In genomic region chr5:141968914-141969608, GRCh38 we compare ENCODE assay signal across 1 cellular context.
TF ChIP-seq lines count a peak whose summit lies in the region.

A gene with protein sequence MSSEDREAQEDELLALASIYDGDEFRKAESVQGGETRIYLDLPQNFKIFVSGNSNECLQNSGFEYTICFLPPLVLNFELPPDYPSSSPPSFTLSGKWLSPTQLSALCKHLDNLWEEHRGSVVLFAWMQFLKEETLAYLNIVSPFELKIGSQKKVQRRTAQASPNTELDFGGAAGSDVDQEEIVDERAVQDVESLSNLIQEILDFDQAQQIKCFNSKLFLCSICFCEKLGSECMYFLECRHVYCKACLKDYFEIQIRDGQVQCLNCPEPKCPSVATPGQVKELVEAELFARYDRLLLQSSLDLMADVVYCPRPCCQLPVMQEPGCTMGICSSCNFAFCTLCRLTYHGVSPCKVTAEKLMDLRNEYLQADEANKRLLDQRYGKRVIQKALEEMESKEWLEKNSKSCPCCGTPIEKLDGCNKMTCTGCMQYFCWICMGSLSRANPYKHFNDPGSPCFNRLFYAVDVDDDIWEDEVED (plus strand): TSS chr5:141969105. CDS start chr5:141973589, 4,484 bp downstream.

TF ChIP-seq in HepG2, 621 proteins besides CTCF, POLR2A, EP300 and RAD21 (continued from another document and continues in another):
- TF ChIP-seq PRDM15 (CRISPR knock-in tag; IDR thresholded peaks at IDR 0.05) (peak; percentile 73; the same call in 1 of the 2 replicates), ZNF121 (CRISPR knock-in tag; IDR thresholded peaks at IDR 0.05) (no peak), ZFP36L1 (CRISPR knock-in tag; IDR thresholded peaks at IDR 0.05) (peak; percentile 82; the same call in 1 of the 2 replicates), ZFP82 (CRISPR knock-in tag; IDR thresholded peaks at IDR 0.05; ENCODE audit: borderline replicate concordance) (no peak; the same call in 1 of the 2 replicates), ZNF777 (CRISPR knock-in tag; IDR thresholded peaks at IDR 0.05) (no peak; the same call in 1 of the 2 replicates), TCF7L2 (IDR thresholded peaks at IDR 0.05; ENCODE audit: low read depth, low read length) (no peak), HCFC1 (IDR thresholded peaks at IDR 0.05; ENCODE audit: low read depth, low read length) (no peak), ZNF672 (CRISPR knock-in tag; IDR thresholded peaks at IDR 0.05) (no peak), CHD2 (IDR thresholded peaks at IDR 0.05; ENCODE audit: low read depth, low read length) (no peak; the same call in 1 of the 2 replicates), DMAP1 (CRISPR knock-in tag; IDR thresholded peaks at IDR 0.05) (peak; percentile 89), TEF (CRISPR knock-in tag; IDR thresholded peaks at IDR 0.05) (peak; percentile 77), RFX3 (CRISPR knock-in tag; IDR thresholded peaks at IDR 0.05) (no peak), CREB1 (IDR thresholded peaks at IDR 0.05) (0 out of 2 replicates have a peak, but pooled peaks have one; percentile 1), CREB1 (CRISPR knock-in tag; IDR thresholded peaks at IDR 0.05) (no peak), ZNF326 (CRISPR knock-in tag; IDR thresholded peaks at IDR 0.05; ENCODE audit: borderline replicate concordance) (no peak), KDM2A (CRISPR knock-in tag; IDR thresholded peaks at IDR 0.05; ENCODE audit: borderline replicate concordance, low read depth) (peak; percentile 96), CERS6 (CRISPR knock-in tag; IDR thresholded peaks at IDR 0.05) (no peak), ZNF552 (CRISPR knock-in tag; IDR thresholded peaks at IDR 0.05; ENCODE audit: borderline replicate concordance) (no peak), ZNF572 (CRISPR knock-in tag; IDR thresholded peaks at IDR 0.05) (peak; percentile 82; the same call in 1 of the 2 replicates), CHD4 (IDR thresholded peaks at IDR 0.05; ENCODE audit: borderline replicate concordance, low read length) (no peak), PCBP2 (optimal IDR thresholded peaks at IDR 0.05; ENCODE audit: low read depth, low read length, poor library complexity, severe bottlenecking) (no peak), GPN1 (CRISPR knock-in tag; IDR thresholded peaks at IDR 0.05; ENCODE audit: borderline replicate concordance) (no peak; the same call in 1 of the 2 replicates), ZNF615 (CRISPR knock-in tag; IDR thresholded peaks at IDR 0.05; ENCODE audit: borderline replicate concordance) (no peak), ZNF33B (CRISPR knock-in tag; IDR thresholded peaks at IDR 0.05) (no peak), TCF12 (IDR thresholded peaks at IDR 0.05) (no peak), TCF12 (CRISPR knock-in tag; IDR thresholded peaks at IDR 0.05) (no peak), SATB2 (CRISPR knock-in tag; IDR thresholded peaks at IDR 0.05) (0 out of 2 replicates have a peak, but pooled peaks have one; percentile 50), ZNF550 (CRISPR knock-in tag; IDR thresholded peaks at IDR 0.05; ENCODE audit: borderline replicate concordance) (no peak), ZNF17 (CRISPR knock-in tag; IDR thresholded peaks at IDR 0.05) (no peak), KMT2A (CRISPR knock-in tag; IDR thresholded peaks at IDR 0.05) (peak; percentile 94), ZNF639 (CRISPR knock-in tag; conservative IDR thresholded peaks at IDR 0.05) (peak; percentile 91; the same call in 1 of the 2 replicates), ZNF557 (CRISPR knock-in tag; IDR thresholded peaks at IDR 0.05) (0 out of 2 replicates have a peak, but pooled peaks have one; percentile 43), MTF1 (CRISPR knock-in tag; IDR thresholded peaks at IDR 0.05) (no peak), ZNF256 (CRISPR knock-in tag; conservative IDR thresholded peaks at IDR 0.05) (0 out of 2 replicates have a peak, but pooled peaks have one; percentile 54), POLR2G (IDR thresholded peaks at IDR 0.05; ENCODE audit: low read depth, low read length) (peak; percentile 95), HIVEP1 (CRISPR knock-in tag; IDR thresholded peaks at IDR 0.05) (no peak), TBP (CRISPR knock-in tag; IDR thresholded peaks at IDR 0.05) (0 out of 2 replicates have a peak, but pooled peaks have one; percentile 54)
- TF ChIP-seq, protein P1, sequence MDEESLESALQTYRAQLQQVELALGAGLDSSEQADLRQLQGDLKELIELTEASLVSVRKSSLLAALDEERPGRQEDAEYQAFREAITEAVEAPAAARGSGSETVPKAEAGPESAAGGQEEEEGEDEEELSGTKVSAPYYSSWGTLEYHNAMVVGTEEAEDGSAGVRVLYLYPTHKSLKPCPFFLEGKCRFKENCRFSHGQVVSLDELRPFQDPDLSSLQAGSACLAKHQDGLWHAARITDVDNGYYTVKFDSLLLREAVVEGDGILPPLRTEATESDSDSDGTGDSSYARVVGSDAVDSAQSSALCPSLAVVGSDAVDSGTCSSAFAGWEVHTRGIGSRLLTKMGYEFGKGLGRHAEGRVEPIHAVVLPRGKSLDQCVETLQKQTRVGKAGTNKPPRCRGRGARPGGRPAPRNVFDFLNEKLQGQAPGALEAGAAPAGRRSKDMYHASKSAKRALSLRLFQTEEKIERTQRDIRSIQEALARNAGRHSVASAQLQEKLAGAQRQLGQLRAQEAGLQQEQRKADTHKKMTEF (CRISPR knock-in tag; IDR thresholded peaks at IDR 0.05), result peak; percentile 89
- TF ChIP-seq, protein P2, sequence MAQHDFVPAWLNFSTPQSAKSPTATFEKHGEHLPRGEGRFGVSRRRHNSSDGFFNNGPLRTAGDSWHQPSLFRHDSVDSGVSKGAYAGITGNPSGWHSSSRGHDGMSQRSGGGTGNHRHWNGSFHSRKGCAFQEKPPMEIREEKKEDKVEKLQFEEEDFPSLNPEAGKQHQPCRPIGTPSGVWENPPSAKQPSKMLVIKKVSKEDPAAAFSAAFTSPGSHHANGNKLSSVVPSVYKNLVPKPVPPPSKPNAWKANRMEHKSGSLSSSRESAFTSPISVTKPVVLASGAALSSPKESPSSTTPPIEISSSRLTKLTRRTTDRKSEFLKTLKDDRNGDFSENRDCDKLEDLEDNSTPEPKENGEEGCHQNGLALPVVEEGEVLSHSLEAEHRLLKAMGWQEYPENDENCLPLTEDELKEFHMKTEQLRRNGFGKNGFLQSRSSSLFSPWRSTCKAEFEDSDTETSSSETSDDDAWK (CRISPR knock-in tag; IDR thresholded peaks at IDR 0.05), result no peak
- TF ChIP-seq, protein P3, sequence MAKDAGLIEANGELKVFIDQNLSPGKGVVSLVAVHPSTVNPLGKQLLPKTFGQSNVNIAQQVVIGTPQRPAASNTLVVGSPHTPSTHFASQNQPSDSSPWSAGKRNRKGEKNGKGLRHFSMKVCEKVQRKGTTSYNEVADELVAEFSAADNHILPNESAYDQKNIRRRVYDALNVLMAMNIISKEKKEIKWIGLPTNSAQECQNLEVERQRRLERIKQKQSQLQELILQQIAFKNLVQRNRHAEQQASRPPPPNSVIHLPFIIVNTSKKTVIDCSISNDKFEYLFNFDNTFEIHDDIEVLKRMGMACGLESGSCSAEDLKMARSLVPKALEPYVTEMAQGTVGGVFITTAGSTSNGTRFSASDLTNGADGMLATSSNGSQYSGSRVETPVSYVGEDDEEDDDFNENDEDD (CRISPR knock-in tag; IDR thresholded peaks at IDR 0.05; ENCODE audit: borderline replicate concordance), result no peak
- TF ChIP-seq, protein P4, sequence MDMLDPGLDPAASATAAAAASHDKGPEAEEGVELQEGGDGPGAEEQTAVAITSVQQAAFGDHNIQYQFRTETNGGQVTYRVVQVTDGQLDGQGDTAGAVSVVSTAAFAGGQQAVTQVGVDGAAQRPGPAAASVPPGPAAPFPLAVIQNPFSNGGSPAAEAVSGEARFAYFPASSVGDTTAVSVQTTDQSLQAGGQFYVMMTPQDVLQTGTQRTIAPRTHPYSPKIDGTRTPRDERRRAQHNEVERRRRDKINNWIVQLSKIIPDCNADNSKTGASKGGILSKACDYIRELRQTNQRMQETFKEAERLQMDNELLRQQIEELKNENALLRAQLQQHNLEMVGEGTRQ (IDR thresholded peaks at IDR 0.05; ENCODE audit: low read depth, low read length), result no peak
- TF ChIP-seq, protein P4 (CRISPR knock-in tag; IDR thresholded peaks at IDR 0.05; ENCODE audit: borderline replicate concordance), result peak; percentile 63; the same call in 1 of the 2 replicates
- TF ChIP-seq, protein P5, sequence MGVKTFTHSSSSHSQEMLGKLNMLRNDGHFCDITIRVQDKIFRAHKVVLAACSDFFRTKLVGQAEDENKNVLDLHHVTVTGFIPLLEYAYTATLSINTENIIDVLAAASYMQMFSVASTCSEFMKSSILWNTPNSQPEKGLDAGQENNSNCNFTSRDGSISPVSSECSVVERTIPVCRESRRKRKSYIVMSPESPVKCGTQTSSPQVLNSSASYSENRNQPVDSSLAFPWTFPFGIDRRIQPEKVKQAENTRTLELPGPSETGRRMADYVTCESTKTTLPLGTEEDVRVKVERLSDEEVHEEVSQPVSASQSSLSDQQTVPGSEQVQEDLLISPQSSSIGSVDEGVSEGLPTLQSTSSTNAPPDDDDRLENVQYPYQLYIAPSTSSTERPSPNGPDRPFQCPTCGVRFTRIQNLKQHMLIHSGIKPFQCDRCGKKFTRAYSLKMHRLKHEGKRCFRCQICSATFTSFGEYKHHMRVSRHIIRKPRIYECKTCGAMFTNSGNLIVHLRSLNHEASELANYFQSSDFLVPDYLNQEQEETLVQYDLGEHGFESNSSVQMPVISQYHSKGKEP (CRISPR knock-in tag; IDR thresholded peaks at IDR 0.05), result no peak; the same call in 1 of the 2 replicates
- TF ChIP-seq, protein P6, sequence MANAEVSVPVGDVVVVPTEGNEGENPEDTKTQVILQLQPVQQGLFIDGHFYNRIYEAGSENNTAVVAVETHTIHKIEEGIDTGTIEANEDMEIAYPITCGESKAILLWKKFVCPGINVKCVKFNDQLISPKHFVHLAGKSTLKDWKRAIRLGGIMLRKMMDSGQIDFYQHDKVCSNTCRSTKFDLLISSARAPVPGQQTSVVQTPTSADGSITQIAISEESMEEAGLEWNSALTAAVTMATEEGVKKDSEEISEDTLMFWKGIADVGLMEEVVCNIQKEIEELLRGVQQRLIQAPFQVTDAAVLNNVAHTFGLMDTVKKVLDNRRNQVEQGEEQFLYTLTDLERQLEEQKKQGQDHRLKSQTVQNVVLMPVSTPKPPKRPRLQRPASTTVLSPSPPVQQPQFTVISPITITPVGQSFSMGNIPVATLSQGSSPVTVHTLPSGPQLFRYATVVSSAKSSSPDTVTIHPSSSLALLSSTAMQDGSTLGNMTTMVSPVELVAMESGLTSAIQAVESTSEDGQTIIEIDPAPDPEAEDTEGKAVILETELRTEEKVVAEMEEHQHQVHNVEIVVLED (CRISPR knock-in tag; IDR thresholded peaks at IDR 0.05; ENCODE audit: borderline replicate concordance), result peak; percentile 80
